ENCODE assay signal across 9 cellular contexts in the genomic region with DNA sequence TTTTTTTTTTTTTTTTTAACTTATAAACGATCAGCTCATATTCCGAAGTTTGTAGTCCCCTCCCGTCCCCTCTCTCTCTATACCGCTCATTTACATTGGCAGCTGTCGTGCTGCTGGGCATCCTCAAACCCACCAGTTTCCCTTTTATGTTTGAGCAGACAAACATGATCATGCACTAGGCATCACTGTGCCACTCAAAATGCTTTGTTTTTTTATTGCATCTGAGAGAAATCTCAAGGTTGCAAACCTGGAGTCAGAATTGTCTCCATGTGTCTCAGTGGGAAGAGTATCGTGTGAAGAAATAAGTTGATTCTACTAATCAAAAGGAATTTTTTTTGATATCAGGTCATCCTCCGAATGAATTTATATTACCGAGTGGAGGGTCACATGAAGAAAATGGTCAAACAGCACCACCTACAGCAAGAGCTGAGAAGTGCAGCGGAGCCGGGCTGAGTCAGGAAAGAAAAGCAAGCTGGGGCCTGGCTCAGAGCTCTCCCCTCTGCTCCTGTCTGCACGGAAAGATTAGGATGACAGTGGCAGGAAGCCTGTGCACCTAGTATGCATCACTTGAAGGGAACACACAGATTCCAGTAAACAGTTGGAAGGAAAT. TPM values are rescaled to one million over a fixed set of nuclear protein-coding genes. Genes with fewer than 3 reads are reported as not detected.
DNase-seq lines count a peak whose midpoint lies in the region; ATAC-seq and TF ChIP-seq lines count a peak whose summit lies in the region.
"Not testable (repeated sequence)": the region's sequence is repeated elsewhere in the genome, so short reads cannot be mapped to it uniquely, and the experiment has no call there.
"Had no signal": no experiment of that assay in that cellular context is flagged by ENCODE, and none has a peak within 500 bp of the region (broad histone marks: within the 10 kb centered on the region; RNA-seq: fewer than 3 reads in every experiment).

No MANE protein-coding gene starts in this region.

- H2BK15ac ChIP-seq in IMR-90 (ENCODE audit: low read depth, low read length): not testable (repeated sequence)

- not testable (repeated sequence) for H3K9me1 ChIP-seq in IMR-90 (ENCODE audit: insufficient read depth, low read length)

- intact Hi-C loops in IMR-90 (cut with micrococcal nuclease); naive thymus-derived CD4-positive, alpha-beta T cell (cut with micrococcal nuclease); transverse colon (cut with DNase I; ENCODE audit: low total_unique reads): not testable (repeated sequence)

- not testable (repeated sequence) for H3K36me3 Mint-ChIP-seq in activated T-cell treated with anti-CD3 and anti-CD28 coated beads, Interleukin-2, amount 50 U/mL, for 72 hours (ENCODE audit: insufficient read depth in 2 of 2); naive thymus-derived CD4-positive, alpha-beta T cell

- H3K4me3 ChIP-seq in IMR-90 (ENCODE audit: insufficient read depth, low read depth, low read length); fibroblast of mammary gland (ENCODE audit: control insufficient read depth, low read depth, low read length); naive thymus-derived CD4-positive, alpha-beta T cell (ENCODE audit: low read length); transverse colon: not testable (repeated sequence)

- not testable (repeated sequence) for H3K27ac Mint-ChIP-seq in activated T-cell treated with anti-CD3 and anti-CD28 coated beads, Interleukin-2, amount 50 U/mL, for 72 hours; naive thymus-derived CD4-positive, alpha-beta T cell

- not testable (repeated sequence) for H4K20me1 ChIP-seq in IMR-90 (ENCODE audit: insufficient read depth, low read length)

- ATAC-seq in GM19468 (IDR thresholded peaks at IDR 0.05; ENCODE audit: extremely low read depth, unreplicated experiment) (peak; percentile 32), HG02870 (IDR thresholded peaks at IDR 0.05; ENCODE audit: unreplicated experiment) (peak; percentile 70), IMR-90 (ENCODE audit: low read depth) (peak; percentile 95)
- ATAC-seq in activated T-cell treated with anti-CD3 and anti-CD28 coated beads, Interleukin-2, amount 50 U/mL, for 72 hours (replicated peaks in 1 of 2): peak; percentile 65 to 78
- ATAC-seq in naive thymus-derived CD4-positive, alpha-beta T cell: peak; percentile 83

- H2AK9ac ChIP-seq in IMR-90 (replicated peaks; ENCODE audit: low read depth, low read length, poor library complexity): not testable (repeated sequence)

- H4K8ac ChIP-seq in IMR-90 (ENCODE audit: low read depth in 2 of 2, low read length in 2 of 2): not testable (repeated sequence)

- peak overlapping the region; percentile 35; the same call in 1 of the 2 replicates for H3K4me2 ChIP-seq in IMR-90 (ENCODE audit: low read depth, low read length)

- H3K9me3 Mint-ChIP-seq in activated T-cell treated with anti-CD3 and anti-CD28 coated beads, Interleukin-2, amount 50 U/mL, for 72 hours; naive thymus-derived CD4-positive, alpha-beta T cell: not testable (repeated sequence)

- DNase-seq in IMR-90; activated T-cell treated with anti-CD3 and anti-CD28 coated beads, Interleukin-2, amount 50 U/mL, for 72 hours; fibroblast of mammary gland (ENCODE audit: low read depth); transverse colon: not testable (repeated sequence)
- peak in 6 of 9 donors; percentile 2 to 36 (median 30) for DNase-seq in naive thymus-derived CD4-positive, alpha-beta T cell

- H3K27me3 Mint-ChIP-seq in activated T-cell treated with anti-CD3 and anti-CD28 coated beads, Interleukin-2, amount 50 U/mL, for 72 hours (ENCODE audit: low read depth): peaks cover 21% of the 10 kb centered on the region
- peaks cover 20 to 33% (median 25%) of the 10 kb centered on the region in 5 donors for H3K27me3 Mint-ChIP-seq in naive thymus-derived CD4-positive, alpha-beta T cell

- not testable (repeated sequence) for H2BK20ac ChIP-seq in IMR-90 (ENCODE audit: low read depth, low read length)

- not testable (repeated sequence) for H3K27ac ChIP-seq in IMR-90 (ENCODE audit: insufficient read depth, low read length); naive thymus-derived CD4-positive, alpha-beta T cell (ENCODE audit: low read depth, low read length); transverse colon

- H3K4me3 Mint-ChIP-seq in activated T-cell treated with anti-CD3 and anti-CD28 coated beads, Interleukin-2, amount 50 U/mL, for 72 hours; naive thymus-derived CD4-positive, alpha-beta T cell: not testable (repeated sequence)

- not testable (repeated sequence) for H2AFZ ChIP-seq in IMR-90 (replicated peaks; ENCODE audit: low read length, poor library complexity)

- peak; percentile 35; the same call in 1 of the 3 replicates for TF ChIP-seq CTCF in GM12872 (IDR thresholded peaks at IDR 0.05; ENCODE audit: insufficient read depth, low read depth, low read length)
- TF ChIP-seq CTCF in IMR-90 (conservative IDR thresholded peaks at IDR 0.05; ENCODE audit: low read depth, low read length): 0 out of 2 replicates have a peak, but pooled peaks have one; percentile 21
- TF ChIP-seq CTCF in fibroblast of mammary gland (conservative IDR thresholded peaks at IDR 0.05; ENCODE audit: control insufficient read depth, insufficient read depth, low read depth, low read length): peak; percentile 9
- peak; percentile 30 to 56 (median 43) for TF ChIP-seq CTCF in transverse colon (IDR thresholded peaks at IDR 0.05)

- H3K79me1 ChIP-seq in IMR-90 (ENCODE audit: low read depth in 1 of 2, low read length in 2 of 2): not testable (repeated sequence)

- not testable (repeated sequence) for H3K18ac ChIP-seq in IMR-90 (ENCODE audit: low read depth, low read length)

- dilution Hi-C loops in IMR-90 (cut with HindIII; ENCODE audit: low sequenced_read_pairs, unreplicated experiment): not testable (repeated sequence)

- not testable (repeated sequence) for H3K4ac ChIP-seq in IMR-90 (ENCODE audit: low read depth, low read length)

- H4K91ac ChIP-seq in IMR-90 (ENCODE audit: insufficient read depth, low read depth, low read length): not testable (repeated sequence)

- not testable (repeated sequence) for H3K9ac ChIP-seq in IMR-90 (ENCODE audit: low read depth, low read length)

- WGBS in IMR-90 (ENCODE audit: extremely low coverage in 2 of 2, insufficient read length in 1 of 2), 2 experiments: no CpG with 5 or more reads among the region's 11 CpGs
- 6 to 15% methylated on average over 4 to 10 of the region's 11 CpGs for WGBS in transverse colon (ENCODE audit: low coverage in 1 of 2), 2 donors

- not testable (repeated sequence) for TF ChIP-seq EP300 in transverse colon (IDR thresholded peaks at IDR 0.05; ENCODE audit: low read depth)

- H3K4me1 ChIP-seq in IMR-90 (ENCODE audit: control insufficient read depth, insufficient read depth, low read length); naive thymus-derived CD4-positive, alpha-beta T cell (ENCODE audit: control insufficient read depth in 2 of 2, insufficient read depth in 2 of 2, low read length in 2 of 2); transverse colon: not testable (repeated sequence)

- H3K4me1 Mint-ChIP-seq in activated T-cell treated with anti-CD3 and anti-CD28 coated beads, Interleukin-2, amount 50 U/mL, for 72 hours (ENCODE audit: low read depth); naive thymus-derived CD4-positive, alpha-beta T cell: not testable (repeated sequence)

- in situ Hi-C loops in IMR-90 (cut with MboI; ENCODE audit: low sequenced_read_pairs); transverse colon (cut with MboI; ENCODE audit: low pct_ligation_motif_present in 1 of 4, low pct_unique_long_range_greater_than_20kb in 1 of 4, low sequenced_read_pairs in 3 of 4): not testable (repeated sequence)

- CTCF ChIA-PET in IMR-90 (lab: Yijun Ruan, JAX): interaction anchor here (0.5 kb wide), 1 partner anchor 97 kb away, joined by 3 read pairs; no protein-coding TSS in a partner anchor
- CTCF ChIA-PET in naive thymus-derived CD4-positive, alpha-beta T cell (lab: Charles Lee): not testable (repeated sequence)

- POLR2A ChIA-PET in IMR-90 (lab: Charles Lee; ENCODE audit: unreplicated experiment); naive thymus-derived CD4-positive, alpha-beta T cell (lab: Charles Lee): not testable (repeated sequence)

- not testable (repeated sequence) for H3K23ac ChIP-seq in IMR-90 (ENCODE audit: low read depth, low read length)

- H3K9me3 ChIP-seq in IMR-90 (ENCODE audit: control insufficient read depth, insufficient read depth, low read length); naive thymus-derived CD4-positive, alpha-beta T cell (ENCODE audit: control insufficient read depth in 2 of 3, low read length in 3 of 3); transverse colon: not testable (repeated sequence)

- H3K14ac ChIP-seq in IMR-90 (replicated peaks; ENCODE audit: low read depth, low read length): not testable (repeated sequence)

- 0 out of 2 replicates have a peak, but pooled peaks have one; percentile 15 for TF ChIP-seq RAD21 in IMR-90 (IDR thresholded peaks at IDR 0.05; ENCODE audit: low read length)

- not testable (repeated sequence) for H2BK120ac ChIP-seq in IMR-90 (ENCODE audit: low read depth, low read length)

- H2BK5ac ChIP-seq in IMR-90 (ENCODE audit: low read depth, low read length, poor library complexity, severe bottlenecking): not testable (repeated sequence)

- H3K36me3 ChIP-seq in IMR-90 (ENCODE audit: control insufficient read depth, insufficient read depth, low read length); naive thymus-derived CD4-positive, alpha-beta T cell (ENCODE audit: control insufficient read depth in 2 of 3, insufficient read depth in 3 of 3, low read length in 3 of 3); transverse colon: not testable (repeated sequence)

- TF ChIP-seq POLR2A in IMR-90 (IDR thresholded peaks at IDR 0.05; ENCODE audit: low read depth, low read length); transverse colon (IDR thresholded peaks at IDR 0.05): not testable (repeated sequence)

- BruUV-seq in IMR-90 (replicated peaks; lab: Mats Ljungman, UMichigan): not testable (repeated sequence)

- not testable (repeated sequence) for H3K27me3 ChIP-seq in IMR-90 (ENCODE audit: control insufficient read depth, insufficient read depth, low read length); naive thymus-derived CD4-positive, alpha-beta T cell (ENCODE audit: control insufficient read depth in 2 of 2, insufficient read depth in 2 of 2, low read length in 2 of 2); transverse colon

- H3K56ac ChIP-seq in IMR-90 (ENCODE audit: extremely low read depth, insufficient read depth, low read length): not testable (repeated sequence)

- not testable (repeated sequence) for H2AK5ac ChIP-seq in IMR-90 (ENCODE audit: low read depth, low read length)

- not testable (repeated sequence) for H4K5ac ChIP-seq in IMR-90 (ENCODE audit: low read depth, low read length)

RNA-seq across cellular contexts. Expression of a gene that starts 39.9 kb away (rescaled TPM):
- total RNA-seq in IMR-90 (2012; rRNA removed): not detected in 2 replicates
- not detected in 2 replicates for polyA plus RNA-seq in IMR-90 (2012; rRNA removed)
- polyA plus RNA-seq in IMR-90 (2012; cell fraction: cytosol; rRNA removed): not detected in 2 replicates
- polyA plus RNA-seq in IMR-90 (2012; cell fraction: nucleus; rRNA removed; ENCODE audit: low replicate concordance): 0.12 TPM in 1 of 2 replicates, not detected in the other
- total RNA-seq in activated T-cell treated with anti-CD3 and anti-CD28 coated beads, Interleukin-2, amount 50 U/mL, for 72 hours: under 1 TPM in 1 of 2 donors, not detected in 1; 0.21 TPM
- not detected for total RNA-seq in naive thymus-derived CD4-positive, alpha-beta T cell
- polyA plus RNA-seq in naive thymus-derived CD4-positive, alpha-beta T cell: not detected
- not detected for total RNA-seq in transverse colon
- total RNA-seq: Peyer's patch had no signal

Comparison
In these comparisons a context has a peak if more than half of its experiments do, and no peak if none do; other contexts are left out.
1. ATAC-seq: peak in every context shown above with its lines; median percentile 95 in IMR-90; 83 in naive thymus-derived CD4-positive, alpha-beta T cell; 72 in activated T-cell treated with anti-CD3 and anti-CD28 coated beads, Interleukin-2, amount 50 U/mL, for 72 hours; 70 in HG02870; 32 in GM19468.